Comparison of ENCODE assay signal across 17 cellular contexts in the genomic region with DNA sequence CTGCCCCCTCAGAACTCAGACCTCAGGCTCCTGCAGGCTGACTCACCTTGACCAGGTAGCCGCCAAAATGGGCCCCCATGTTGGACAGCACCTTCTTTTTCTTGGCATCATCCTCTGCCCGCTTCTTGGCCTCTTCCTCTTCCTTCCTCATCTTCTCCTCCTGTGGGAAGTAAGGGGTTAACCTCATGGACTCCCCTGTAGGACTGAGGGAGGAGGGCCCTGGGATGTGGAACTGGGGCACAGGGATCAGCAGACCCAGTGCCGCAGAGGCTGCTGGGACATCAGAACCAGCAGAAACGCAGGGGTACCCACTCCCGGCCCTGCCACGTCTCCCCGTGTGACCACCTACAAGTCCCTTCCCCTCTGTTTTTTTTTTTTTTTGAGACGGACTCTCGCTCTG. TPM values are rescaled to one million over a fixed set of nuclear protein-coding genes. Genes with fewer than 3 reads are reported as not detected.
DNase-seq lines count a peak whose midpoint lies in the region; ATAC-seq and TF ChIP-seq lines count a peak whose summit lies in the region.
"Had no signal": no experiment of that assay in that cellular context is flagged by ENCODE, and none has a peak within 500 bp of the region (broad histone marks: within the 10 kb centered on the region; RNA-seq: fewer than 3 reads in every experiment).

No MANE protein-coding gene starts in this region.

- no peak overlapping the region for H3K9ac ChIP-seq in neural progenitor cell

- peaks cover 4% of the 10 kb centered on the region for H3K4me1 Mint-ChIP-seq in activated naive CD4-positive, alpha-beta T cell treated with anti-CD3 and anti-CD28 coated beads, Interleukin-2, amount 10 ng/mL, durations not matched to agents 7 days and 5 days
- H3K4me1 Mint-ChIP-seq in neural progenitor cell = peaks cover 26% of the 10 kb centered on the region

- TF ChIP-seq POLR2A in gastrocnemius medialis (IDR thresholded peaks at IDR 0.05) = no peak

- no peak overlapping the region for H2AFZ ChIP-seq in neural progenitor cell (replicated peaks)

- H3K27me3 ChIP-seq in neural progenitor cell (no peaks in the 10 kb centered on the region), gastrocnemius medialis (peaks cover 2 to 9% (median 6%) of the 10 kb centered on the region in 3 donors)

- no peak overlapping the region for H3K4me3 Mint-ChIP-seq in activated naive CD4-positive, alpha-beta T cell treated with anti-CD3 and anti-CD28 coated beads, Interleukin-2, amount 10 ng/mL, durations not matched to agents 7 days and 5 days
- no peak overlapping the region for H3K4me3 Mint-ChIP-seq in neural progenitor cell
- H3K4me3 Mint-ChIP-seq: CD4-positive, alpha-beta T cell; IgD-negative memory B cell had no signal

- H3K79me2 ChIP-seq in neural progenitor cell (ENCODE audit: low read depth) = no peaks in the 10 kb centered on the region

- no peak overlapping the region for H3K27ac ChIP-seq in neural progenitor cell
- H3K27ac ChIP-seq in gastrocnemius medialis = peak overlapping the region; percentile 4 to 96 (median 55)
- H3K27ac ChIP-seq: 22Rv1, A549, C4-2B had no signal

- no peak overlapping the region for H3K4me2 ChIP-seq in neural progenitor cell
- H3K4me2 ChIP-seq: A549 had no signal

- DNase-seq in activated naive CD4-positive, alpha-beta T cell treated with anti-CD3 and anti-CD28 coated beads, Interleukin-2, amount 10 ng/mL, durations not matched to agents 7 days and 5 days = no peak
- no peak for DNase-seq in activated naive CD4-positive, alpha-beta T cell (lab: John Stamatoyannopoulos, UW)
- no peak for DNase-seq in neural progenitor cell (ENCODE audit: low spot score)
- DNase-seq in gastrocnemius medialis = no peak
- DNase-seq in DMS79 (lab: John Stamatoyannopoulos, UW) = no peak
- DNase-seq in H4 (ENCODE audit: low spot score) = no peak
- DNase-seq: AML-193; Caco-2; CD4-positive, alpha-beta T cell; GDM1; HCEC 1CT; KG1 had no signal

- no peaks in the 10 kb centered on the region for H3K9me3 ChIP-seq in neural progenitor cell (ENCODE audit: low read depth)
- no peaks in the 10 kb centered on the region for H3K9me3 ChIP-seq in gastrocnemius medialis
- H3K9me3 ChIP-seq: A549, Caco-2 had no signal

- no peaks in the 10 kb centered on the region for H3K4me1 ChIP-seq in neural progenitor cell
- H3K4me1 ChIP-seq in gastrocnemius medialis = peaks cover 2 to 17% of the 10 kb centered on the region in 2 donors
- H3K4me1 ChIP-seq: A549 had no signal

- H3K27ac Mint-ChIP-seq in activated naive CD4-positive, alpha-beta T cell treated with anti-CD3 and anti-CD28 coated beads, Interleukin-2, amount 10 ng/mL, durations not matched to agents 7 days and 5 days = peak overlapping the region; percentile 33
- peak overlapping the region; percentile 78 for H3K27ac Mint-ChIP-seq in neural progenitor cell
- H3K27ac Mint-ChIP-seq: CD4-positive, alpha-beta T cell had no signal

- intact Hi-C loops in gastrocnemius medialis (cut with DNase I; ENCODE audit: low total_unique reads) = no loop called here

- H3K4me3 ChIP-seq in neural progenitor cell (no peak overlapping the region), gastrocnemius medialis (no peak overlapping the region)
- H3K4me3 ChIP-seq: A549 had no signal

- no peaks in the 10 kb centered on the region for H3K36me3 Mint-ChIP-seq in activated naive CD4-positive, alpha-beta T cell treated with anti-CD3 and anti-CD28 coated beads, Interleukin-2, amount 10 ng/mL, durations not matched to agents 7 days and 5 days
- no peaks in the 10 kb centered on the region for H3K36me3 Mint-ChIP-seq in neural progenitor cell
- H3K36me3 Mint-ChIP-seq: IgD-negative memory B cell had no signal

- H3F3A ChIP-seq in neural progenitor cell (ENCODE audit: low read depth) = peaks cover 19% of the 10 kb centered on the region

- no peak for TF ChIP-seq CTCF in neural progenitor cell (IDR thresholded peaks at IDR 0.05)
- TF ChIP-seq CTCF in gastrocnemius medialis (IDR thresholded peaks at IDR 0.05 in 4 of 5, conservative IDR thresholded peaks at IDR 0.05 in 1 of 5) = no peak

- CTCF ChIA-PET in activated naive CD4-positive, alpha-beta T cell treated with anti-CD3 and anti-CD28 coated beads, Interleukin-2, amount 10 ng/mL, durations not matched to agents 7 days and 5 days (lab: Charles Lee) = interaction anchor here (1.2 kb wide), 1 partner anchor 48 kb away, joined by 3 read pairs; no protein-coding TSS in a partner anchor

- H3K27me3 Mint-ChIP-seq in activated naive CD4-positive, alpha-beta T cell treated with anti-CD3 and anti-CD28 coated beads, Interleukin-2, amount 10 ng/mL, durations not matched to agents 7 days and 5 days = peaks cover 81% of the 10 kb centered on the region
- no peaks in the 10 kb centered on the region for H3K27me3 Mint-ChIP-seq in neural progenitor cell (ENCODE audit: insufficient read depth, low read depth)

- no peaks in the 10 kb centered on the region for H4K20me1 ChIP-seq in neural progenitor cell (ENCODE audit: low read depth)

- ATAC-seq in gastrocnemius medialis = no peak
- ATAC-seq: A549 had no signal

- H3K36me3 ChIP-seq in neural progenitor cell (no peaks in the 10 kb centered on the region), gastrocnemius medialis (no peaks in the 10 kb centered on the region)

- in situ Hi-C loops in gastrocnemius medialis (cut with MboI; ENCODE audit: low sequenced_read_pairs in 4 of 4) = loop anchor here in 2 of 4 donors (25.0 kb wide), 2 partner anchors 274 to 499 kb away; a partner anchor contains a TSS

- no peaks in the 10 kb centered on the region for H3K9me3 Mint-ChIP-seq in activated naive CD4-positive, alpha-beta T cell treated with anti-CD3 and anti-CD28 coated beads, Interleukin-2, amount 10 ng/mL, durations not matched to agents 7 days and 5 days
- H3K9me3 Mint-ChIP-seq in neural progenitor cell = no peaks in the 10 kb centered on the region
- H3K9me3 Mint-ChIP-seq: CD4-positive, alpha-beta T cell; IgD-negative memory B cell had no signal

RNA-seq across cellular contexts. Expression of a gene that starts 11.1 kb away (rescaled TPM):
- total RNA-seq in neural progenitor cell (ENCODE audit: low replicate concordance) (74.1 and 121 TPM in 2 replicates), gastrocnemius medialis (1,000 to 10,000 TPM; 2,342 to 9,166 (median 6,627) TPM)
- total RNA-seq in H4 (2014; rRNA removed; shearing (Covaris generic)) = 300 and 334 TPM in 2 replicates
- total RNA-seq: CD4-positive, alpha-beta T cell had no signal

RNA-seq across cellular contexts. Expression of a gene that starts 19.6 kb away (rescaled TPM):
- total RNA-seq in neural progenitor cell (ENCODE audit: low replicate concordance) (22.2 and 41.0 TPM in 2 replicates), gastrocnemius medialis (1 to 10 TPM; 1.6 to 6.2 (median 5.5) TPM)
- total RNA-seq in H4 (2014; rRNA removed; shearing (Covaris generic)) = not detected in 2 replicates
- total RNA-seq: CD4-positive, alpha-beta T cell had no signal

RNA-seq across cellular contexts. Expression of a gene that starts 20.5 kb away (rescaled TPM):
- total RNA-seq in neural progenitor cell (ENCODE audit: low replicate concordance) (21.8 and 62.7 TPM in 2 replicates), gastrocnemius medialis (10 to 100 TPM; 22.6 to 28.2 (median 26.2) TPM)
- 18.0 and 26.4 TPM in 2 replicates for total RNA-seq in H4 (2014; rRNA removed; shearing (Covaris generic))

RNA-seq across cellular contexts. Expression of a gene that starts 28.5 kb away (rescaled TPM):
- total RNA-seq in neural progenitor cell (ENCODE audit: low replicate concordance) (9.1 and 12.0 TPM in 2 replicates), gastrocnemius medialis (under 1 TPM in 1 of 4 donors, not detected in 3; 0.39 TPM)
- total RNA-seq in H4 (2014; rRNA removed; shearing (Covaris generic)) = 7.0 and 10.1 TPM in 2 replicates
- total RNA-seq: CD4-positive, alpha-beta T cell had no signal

RNA-seq across cellular contexts. Expression of a gene that starts 42.2 kb away (rescaled TPM):
- total RNA-seq in neural progenitor cell (ENCODE audit: low replicate concordance) (0.22 TPM in 1 of 2 replicates, not detected in the other), gastrocnemius medialis (not detected)
- 0.62 TPM in 1 of 2 replicates, not detected in the other for total RNA-seq in H4 (2014; rRNA removed; shearing (Covaris generic))
- total RNA-seq: Caco-2, Daoy had no signal
